In the genomic region with DNA sequence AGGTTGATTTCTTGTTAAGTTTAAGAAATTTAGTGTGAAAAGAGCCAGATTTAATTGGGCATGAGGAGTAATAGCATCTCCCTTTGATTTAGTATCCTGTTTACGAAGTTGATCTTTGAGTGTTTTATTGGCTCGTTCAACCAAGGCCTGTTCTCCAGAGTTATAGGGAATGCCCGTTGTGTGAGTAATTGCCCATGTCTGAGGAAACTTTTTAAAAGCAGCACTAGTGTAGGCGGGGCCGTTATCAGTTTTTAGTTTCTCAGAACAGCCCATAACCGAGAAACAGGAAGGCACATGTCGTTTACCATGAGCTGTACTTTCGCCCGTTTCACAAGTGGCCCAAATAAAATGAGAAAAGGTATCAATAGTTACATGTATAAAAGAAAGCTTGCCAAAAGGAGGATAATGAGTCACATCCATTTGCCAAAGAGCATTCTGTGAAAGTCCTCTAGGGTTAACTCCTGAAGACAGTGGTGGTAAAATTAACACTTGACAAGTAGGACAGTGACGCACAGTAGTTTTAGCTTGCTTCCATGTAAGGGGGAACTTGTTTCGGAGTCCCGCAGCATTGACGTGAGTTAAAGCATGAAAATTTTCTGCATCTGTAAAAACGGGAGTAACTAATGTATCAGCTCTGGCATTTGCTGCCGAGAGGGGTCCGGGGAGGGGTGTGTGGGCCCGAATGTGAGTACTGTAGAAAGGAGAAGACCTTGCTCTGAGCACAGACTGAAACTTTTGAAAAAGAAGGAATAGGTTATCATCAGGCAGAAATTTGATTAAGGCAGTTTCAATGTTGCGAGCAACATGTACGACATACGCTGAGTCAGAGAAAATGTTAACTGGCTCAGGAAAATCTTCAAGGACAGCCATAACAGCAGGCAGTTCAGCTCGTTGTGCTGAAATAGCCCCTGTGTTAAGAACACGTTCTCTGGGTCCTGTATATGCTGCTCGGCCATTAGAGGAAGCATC, we compare ENCODE assay signal across 8 cellular contexts. TPM values are rescaled to one million over a fixed set of nuclear protein-coding genes. Genes with fewer than 3 reads are reported as not detected.
A peak's percentile ranks its signal among the peaks of the same experiment; 100 is the strongest.
DNase-seq lines count a peak whose midpoint lies in the region; ATAC-seq, FAIRE-seq and TF ChIP-seq lines count a peak whose summit lies in the region.

No MANE protein-coding gene starts in this region.

- H3K36me3 ChIP-seq in sigmoid colon (peaks cover 0 to 8% (median 4%) of the 10 kb centered on the region in 4 donors), endodermal cell (ENCODE audit: control insufficient read depth, insufficient read depth, low read length) (no peaks in the 10 kb centered on the region), HepG2 (replicated peaks in 1 of 2; ENCODE audit: control insufficient read depth in 1 of 2, insufficient read depth in 2 of 2, low read length in 2 of 2) (peaks cover 0 to under 1% of the 10 kb centered on the region in 2 experiments; a peak in 1 of 5 replicates)

- no peaks in the 10 kb centered on the region for H3K27me3 Mint-ChIP-seq in T-helper 2 cell treated with Interferon-gamma antibody and Interleukin-4, amounts not matched to agents 5 μg/mL and 100 μg/mL, for 36 hours (ENCODE audit: low read depth)
- H3K27me3 Mint-ChIP-seq in effector memory CD8-positive, alpha-beta T cell: no peaks in the 10 kb centered on the region
- peaks cover 19% of the 10 kb centered on the region for H3K27me3 Mint-ChIP-seq in endodermal cell (ENCODE audit: insufficient read depth)
- H3K27me3 Mint-ChIP-seq in naive thymus-derived CD8-positive, alpha-beta T cell: no peaks in the 10 kb centered on the region

- no peaks in the 10 kb centered on the region for H3K27me3 ChIP-seq in sigmoid colon
- no peaks in the 10 kb centered on the region for H3K27me3 ChIP-seq in endodermal cell (ENCODE audit: control insufficient read depth, insufficient read depth, low read length, poor library complexity, severe bottlenecking)
- no peaks in the 10 kb centered on the region for H3K27me3 ChIP-seq in HepG2 (ENCODE audit: control insufficient read depth in 1 of 2, insufficient read depth in 2 of 2, low read length in 2 of 2)

- H3K4me1 ChIP-seq in sigmoid colon (peaks cover 0 to 18% (median 9%) of the 10 kb centered on the region in 4 donors), endodermal cell (ENCODE audit: control insufficient read depth, insufficient read depth, low read length) (peaks cover 10% of the 10 kb centered on the region), HepG2 (ENCODE audit: insufficient read depth, low read length) (peaks cover 7% of the 10 kb centered on the region)

- peak overlapping the region; percentile 96 for H3K27ac Mint-ChIP-seq in T-helper 2 cell treated with Interferon-gamma antibody and Interleukin-4, amounts not matched to agents 5 μg/mL and 100 μg/mL, for 36 hours
- H3K27ac Mint-ChIP-seq in effector memory CD8-positive, alpha-beta T cell: peak overlapping the region; percentile 41 to 79
- no peak overlapping the region for H3K27ac Mint-ChIP-seq in endodermal cell
- peak overlapping the region in 4 of 10 donors; percentile 51 to 83 (median 63) for H3K27ac Mint-ChIP-seq in naive thymus-derived CD8-positive, alpha-beta T cell

- H3K36me3 Mint-ChIP-seq in T-helper 2 cell treated with Interferon-gamma antibody and Interleukin-4, amounts not matched to agents 5 μg/mL and 100 μg/mL, for 36 hours (ENCODE audit: low read depth): peaks cover 18% of the 10 kb centered on the region
- H3K36me3 Mint-ChIP-seq in effector memory CD8-positive, alpha-beta T cell (ENCODE audit: insufficient read depth): peaks cover 12% of the 10 kb centered on the region
- peaks cover 3% of the 10 kb centered on the region for H3K36me3 Mint-ChIP-seq in endodermal cell (ENCODE audit: low read depth)
- H3K36me3 Mint-ChIP-seq in naive thymus-derived CD8-positive, alpha-beta T cell: peaks cover 0 to 57% (median 0%) of the 10 kb centered on the region in 3 donors

- H3K79me2 ChIP-seq in HepG2 (ENCODE audit: insufficient read depth, low read length): no peaks in the 10 kb centered on the region

- POLR2A ChIA-PET in HepG2 (lab: Yijun Ruan, JAX): no interaction called here
- POLR2A ChIA-PET in naive thymus-derived CD8-positive, alpha-beta T cell (lab: Charles Lee): interaction anchor here (0.8 kb wide), 1 partner anchor 9 kb away, joined by 3 read pairs; no protein-coding TSS in a partner anchor

- intact Hi-C loops in sigmoid colon (cut with DNase I): no loop called here
- intact Hi-C loops in HepG2 (cut with micrococcal nuclease; ENCODE audit: unreplicated experiment): no loop called here

- TF ChIP-seq RAD21 in HepG2 (CRISPR knock-in tag; IDR thresholded peaks at IDR 0.05): no peak

- no peak overlapping the region for H2AFZ ChIP-seq in HepG2 (ENCODE audit: low read length)

- in situ Hi-C loops in HepG2 (cut with HindIII; ENCODE audit: extremely low pct_ligation_motif_present, low pct_unique_long_range_greater_than_20kb): no loop called here

- no peaks in the 10 kb centered on the region for H3K9me3 Mint-ChIP-seq in T-helper 2 cell treated with Interferon-gamma antibody and Interleukin-4, amounts not matched to agents 5 μg/mL and 100 μg/mL, for 36 hours
- no peaks in the 10 kb centered on the region for H3K9me3 Mint-ChIP-seq in effector memory CD8-positive, alpha-beta T cell
- peaks cover 7% of the 10 kb centered on the region for H3K9me3 Mint-ChIP-seq in endodermal cell
- H3K9me3 Mint-ChIP-seq in naive thymus-derived CD8-positive, alpha-beta T cell: no peaks in the 10 kb centered on the region

- H3K4me3 Mint-ChIP-seq in T-helper 2 cell treated with Interferon-gamma antibody and Interleukin-4, amounts not matched to agents 5 μg/mL and 100 μg/mL, for 36 hours: peak overlapping the region; percentile 67
- H3K4me3 Mint-ChIP-seq in effector memory CD8-positive, alpha-beta T cell: peak overlapping the region in 1 of 2 donors; percentile 60
- no peak overlapping the region for H3K4me3 Mint-ChIP-seq in endodermal cell
- H3K4me3 Mint-ChIP-seq in naive thymus-derived CD8-positive, alpha-beta T cell: peak overlapping the region in 1 of 10 donors; percentile 62

- no peak for FAIRE-seq in HepG2 (lab: Jason Lieb, UNC)

- H3K9ac ChIP-seq in endodermal cell (ENCODE audit: extremely low read depth, low read length, poor library complexity, severe bottlenecking) (no peak overlapping the region), HepG2 (ENCODE audit: insufficient read depth, low read depth, low read length) (no peak overlapping the region)

- peak; percentile 87 for DNase-seq in HCEC 1CT
- peak; percentile 77 for DNase-seq in T-helper 2 cell treated with Interferon-gamma antibody and Interleukin-4, amounts not matched to agents 5 μg/mL and 100 μg/mL, for 36 hours (ENCODE audit: low spot score)
- DNase-seq in effector memory CD8-positive, alpha-beta T cell: no peak
- DNase-seq in sigmoid colon: no peak
- DNase-seq in endodermal cell: no peak
- DNase-seq in HepG2 (ENCODE audit: low spot score): no peak
- DNase-seq in naive thymus-derived CD8-positive, alpha-beta T cell: no peak

- no peak for ATAC-seq in effector memory CD8-positive, alpha-beta T cell (replicated peaks)
- ATAC-seq in HepG2 (no peak), HG03442 (IDR thresholded peaks at IDR 0.05; ENCODE audit: unreplicated experiment) (no peak)
- no peak for ATAC-seq in naive thymus-derived CD8-positive, alpha-beta T cell

- no peak for TF ChIP-seq POLR2A in sigmoid colon (IDR thresholded peaks at IDR 0.05)
- no peak for TF ChIP-seq POLR2A in HepG2 (IDR thresholded peaks at IDR 0.05; ENCODE audit: insufficient read depth in 1 of 2, low read depth in 2 of 2, low read length in 2 of 2)

- no peaks in the 10 kb centered on the region for H3K9me3 ChIP-seq in sigmoid colon
- H3K9me3 ChIP-seq in endodermal cell (ENCODE audit: control insufficient read depth, low read length): no peaks in the 10 kb centered on the region
- H3K9me3 ChIP-seq in HepG2 (ENCODE audit: low read length): no peaks in the 10 kb centered on the region

- TF ChIP-seq EP300 in sigmoid colon (IDR thresholded peaks at IDR 0.05) (peak in 1 of 4 donors; percentile 52), HepG2 (IDR thresholded peaks at IDR 0.05; ENCODE audit: low read depth in 2 of 2, low read length in 2 of 2) (no peak), HepG2 (CRISPR knock-in tag; IDR thresholded peaks at IDR 0.05; ENCODE audit: borderline replicate concordance) (no peak)

- H4K20me1 ChIP-seq in HepG2 (ENCODE audit: insufficient read depth, low read length): no peaks in the 10 kb centered on the region

- peaks cover 24% of the 10 kb centered on the region for H3K4me1 Mint-ChIP-seq in T-helper 2 cell treated with Interferon-gamma antibody and Interleukin-4, amounts not matched to agents 5 μg/mL and 100 μg/mL, for 36 hours (ENCODE audit: low read depth)
- H3K4me1 Mint-ChIP-seq in effector memory CD8-positive, alpha-beta T cell (ENCODE audit: low read depth in 2 of 2): peaks cover 18 to 38% of the 10 kb centered on the region in 2 donors
- H3K4me1 Mint-ChIP-seq in endodermal cell: peaks cover 54% of the 10 kb centered on the region
- H3K4me1 Mint-ChIP-seq in naive thymus-derived CD8-positive, alpha-beta T cell: peaks cover 10 to 25% (median 14%) of the 10 kb centered on the region in 4 donors

- H3K27ac ChIP-seq in sigmoid colon: peak overlapping the region in 3 of 4 donors; percentile 71 to 79 (median 76)
- no peak overlapping the region for H3K27ac ChIP-seq in endodermal cell (ENCODE audit: low read depth, low read length)
- no peak overlapping the region for H3K27ac ChIP-seq in HepG2 (ENCODE audit: extremely low read length, insufficient read depth, low read length)

- H3K4me3 ChIP-seq in sigmoid colon: peak overlapping the region in 2 of 4 donors; percentile 2 to 3
- no peak overlapping the region for H3K4me3 ChIP-seq in endodermal cell (ENCODE audit: low read length)
- no peak overlapping the region for H3K4me3 ChIP-seq in HepG2 (replicated peaks in 1 of 3; ENCODE audit: insufficient read depth in 1 of 3, low read depth in 2 of 3, low read length in 3 of 3)

- BruUV-seq in HepG2 (replicated peaks; lab: Mats Ljungman, UMichigan): no TSS peak

- no peak overlapping the region for H3K4me2 ChIP-seq in HepG2 (ENCODE audit: low read depth, low read length)

- TF ChIP-seq CTCF in sigmoid colon (IDR thresholded peaks at IDR 0.05): no peak
- TF ChIP-seq CTCF in endodermal cell (conservative IDR thresholded peaks at IDR 0.05): no peak
- no peak for TF ChIP-seq CTCF in HepG2 (CRISPR knock-in tag; IDR thresholded peaks at IDR 0.05)

- WGBS in sigmoid colon, 2 donors: 19 to 56% methylated on average over 23 of the region's 23 CpGs
- 88 to 92% methylated on average over 23 of the region's 23 CpGs for WGBS in endodermal cell (ENCODE audit: insufficient coverage in 1 of 2, insufficient read length in 1 of 2), 2 experiments
- WGBS in HepG2 (ENCODE audit: low lambda C conversion rate): 89% methylated on average over 23 of the region's 23 CpGs

- CTCF ChIA-PET in HepG2 (lab: Yijun Ruan, JAX; ENCODE audit: low intra/inter-chr PET ratio, low total read pairs): no interaction called here

RNA-seq across cellular contexts. Expression of a gene that starts 18.5 kb away (rescaled TPM):
- total RNA-seq in sigmoid colon: 10 to 100 TPM in 3 of 4 donors, 1 to 10 TPM in 1; 9.5 to 17.1 (median 11.5) TPM
- polyA plus RNA-seq in sigmoid colon: 10 to 100 TPM; 47.4 to 80.5 (median 78.6) TPM
- 10 to 100 TPM; 29.8 to 32.6 TPM for total RNA-seq in endodermal cell
- 26.2 TPM for polyA plus RNA-seq in endodermal cell (2013, experiment 1 of 2)
- polyA plus RNA-seq in endodermal cell (2013, experiment 2 of 2): 27.1 TPM
- 29.8 and 31.0 TPM in 2 replicates for total RNA-seq in HepG2 (2016; rRNA removed; fragmentation: Illumina TruSeq; extraction: Trizol)
- 5.0 and 5.1 TPM in 2 replicates for total RNA-seq in HepG2 (2016; cell fraction: cytosol; rRNA removed; fragmentation: Illumina TruSeq; extraction: Trizol; ENCODE audit: low read depth)
- total RNA-seq in HepG2 (2016; cell fraction: insoluble cytoplasmic fraction; rRNA removed; fragmentation: Illumina TruSeq; extraction: Trizol): 27.9 and 29.1 TPM in 2 replicates
- total RNA-seq in HepG2 (2016; cell fraction: membrane; rRNA removed; fragmentation: Illumina TruSeq; extraction: Trizol): 14.7 and 15.1 TPM in 2 replicates
- 13.3 and 14.3 TPM in 2 replicates for total RNA-seq in HepG2 (2016; cell fraction: nucleus; rRNA removed; fragmentation: Illumina TruSeq; extraction: Trizol)
- polyA plus RNA-seq in HepG2 (2011; rRNA removed): 25.4 and 30.1 TPM in 2 replicates
- polyA plus RNA-seq in HepG2 (2011; cell fraction: cytosol; rRNA removed): 33.9 and 64.2 TPM in 2 replicates
- 25.5 and 25.6 TPM in 2 replicates for polyA plus RNA-seq in HepG2 (2011; cell fraction: nucleus; rRNA removed)
- 16.3 and 19.0 TPM in 2 replicates for polyA plus RNA-seq in HepG2 (2012)
- polyA plus RNA-seq in HepG2 (2016; cell fraction: cytosol; fragmentation: Illumina TruSeq; extraction: Trizol; ENCODE audit: low read depth): 3.8 and 4.0 TPM in 2 replicates
- polyA plus RNA-seq in HepG2 (2016; cell fraction: insoluble cytoplasmic fraction; fragmentation: Illumina TruSeq; extraction: Trizol; ENCODE audit: low read depth): 32.7 and 37.0 TPM in 2 replicates
- 9.8 and 10.5 TPM in 2 replicates for polyA plus RNA-seq in HepG2 (2016; cell fraction: membrane; fragmentation: Illumina TruSeq; extraction: Trizol; ENCODE audit: low read depth)
- 21.4 and 22.6 TPM in 2 replicates for polyA plus RNA-seq in HepG2 (2016; cell fraction: nucleus; fragmentation: Illumina TruSeq; extraction: Trizol; ENCODE audit: insufficient read depth, low read depth)
- polyA minus RNA-seq in HepG2 (2011; rRNA and poly(A)+ RNA removed; ENCODE audit: low replicate concordance): 23.0 and 26.3 TPM in 2 replicates
- polyA minus RNA-seq in HepG2 (2011; cell fraction: cytosol; rRNA and poly(A)+ RNA removed): 12.8 and 16.6 TPM in 2 replicates
- 11.3 and 13.7 TPM in 2 replicates for polyA minus RNA-seq in HepG2 (2011; cell fraction: nucleus; rRNA and poly(A)+ RNA removed)
- 10 to 100 TPM; 24.3 to 25.5 TPM for total RNA-seq in naive thymus-derived CD8-positive, alpha-beta T cell
- 10 to 100 TPM; 10.8 to 18.4 (median 12.9) TPM for polyA plus RNA-seq in naive thymus-derived CD8-positive, alpha-beta T cell

RNA-seq across cellular contexts. Expression of a gene that starts 56.2 kb away (rescaled TPM):
- 1 to 10 TPM; 1.2 to 5.0 (median 1.4) TPM for total RNA-seq in sigmoid colon
- 1 to 10 TPM in 1 of 3 donors, under 1 TPM in 1, not detected in 1; 0.60 to 2.1 TPM for polyA plus RNA-seq in sigmoid colon
- total RNA-seq in endodermal cell: 1 to 10 TPM; 3.7 to 4.2 TPM
- 4.2 TPM for polyA plus RNA-seq in endodermal cell (2013, experiment 1 of 2)
- 2.7 TPM for polyA plus RNA-seq in endodermal cell (2013, experiment 2 of 2)
- total RNA-seq in HepG2 (2016; rRNA removed; fragmentation: Illumina TruSeq; extraction: Trizol): 0.20 TPM in 1 of 2 replicates, not detected in the other
- total RNA-seq in HepG2 (2016; cell fraction: cytosol; rRNA removed; fragmentation: Illumina TruSeq; extraction: Trizol; ENCODE audit: low read depth): 0.30 TPM in 1 of 2 replicates, not detected in the other
- total RNA-seq in HepG2 (2016; cell fraction: insoluble cytoplasmic fraction; rRNA removed; fragmentation: Illumina TruSeq; extraction: Trizol): 0.35 TPM in 1 of 2 replicates, not detected in the other
- total RNA-seq in HepG2 (2016; cell fraction: membrane; rRNA removed; fragmentation: Illumina TruSeq; extraction: Trizol): 0.12 and 0.41 TPM in 2 replicates
- 0.19 and 0.34 TPM in 2 replicates for total RNA-seq in HepG2 (2016; cell fraction: nucleus; rRNA removed; fragmentation: Illumina TruSeq; extraction: Trizol)
- polyA plus RNA-seq in HepG2 (2011; rRNA removed): 0.73 and 1.2 TPM in 2 replicates
- 0.59 and 1.3 TPM in 2 replicates for polyA plus RNA-seq in HepG2 (2011; cell fraction: cytosol; rRNA removed)
- 2.0 and 2.8 TPM in 2 replicates for polyA plus RNA-seq in HepG2 (2011; cell fraction: nucleus; rRNA removed)
- polyA plus RNA-seq in HepG2 (2012): 0.43 and 1.1 TPM in 2 replicates
- polyA plus RNA-seq in HepG2 (2016; cell fraction: cytosol; fragmentation: Illumina TruSeq; extraction: Trizol; ENCODE audit: low read depth): 0.08 and 0.16 TPM in 2 replicates
- polyA plus RNA-seq in HepG2 (2016; cell fraction: insoluble cytoplasmic fraction; fragmentation: Illumina TruSeq; extraction: Trizol; ENCODE audit: low read depth): not detected in 2 replicates
- polyA plus RNA-seq in HepG2 (2016; cell fraction: membrane; fragmentation: Illumina TruSeq; extraction: Trizol; ENCODE audit: low read depth): 0.21 TPM in 1 of 2 replicates, not detected in the other
- polyA plus RNA-seq in HepG2 (2016; cell fraction: nucleus; fragmentation: Illumina TruSeq; extraction: Trizol; ENCODE audit: insufficient read depth, low read depth): 0.53 TPM in 1 of 2 replicates, not detected in the other
- 1.0 and 1.7 TPM in 2 replicates for polyA minus RNA-seq in HepG2 (2011; rRNA and poly(A)+ RNA removed; ENCODE audit: low replicate concordance)
- polyA minus RNA-seq in HepG2 (2011; cell fraction: cytosol; rRNA and poly(A)+ RNA removed): not detected in 2 replicates
- polyA minus RNA-seq in HepG2 (2011; cell fraction: nucleus; rRNA and poly(A)+ RNA removed): 1.3 and 1.6 TPM in 2 replicates
- total RNA-seq in naive thymus-derived CD8-positive, alpha-beta T cell: 1 to 10 TPM in 1 of 2 experiments, under 1 TPM in 1; 0.81 to 1.2 TPM
- under 1 TPM in 1 of 3 donors, not detected in 2; 0.06 TPM for polyA plus RNA-seq in naive thymus-derived CD8-positive, alpha-beta T cell

Comparison
In these comparisons a context has a peak if more than half of its experiments do, and no peak if none do; other contexts are left out.
1. DNase-seq: peak in HCEC 1CT (single experiment) and T-helper 2 cell treated with Interferon-gamma antibody and Interleukin-4, amounts not matched to agents 5 μg/mL and 100 μg/mL, for 36 hours (single experiment); none in effector memory CD8-positive, alpha-beta T cell (0 of 3), sigmoid colon (single experiment), endodermal cell (single experiment), HepG2 (single experiment) and naive thymus-derived CD8-positive, alpha-beta T cell (0 of 10).
2. H3K27ac ChIP-seq: peak in sigmoid colon (3 of 4); none in endodermal cell (single experiment) and HepG2 (single experiment).